Comparison of ENCODE assay signal across 14 cellular contexts in genomic region chr2:191636235-191636543, GRCh38. TPM values are rescaled to one million over a fixed set of nuclear protein-coding genes. Genes with fewer than 3 reads are reported as not detected.
DNase-seq lines count a peak whose midpoint lies in the region; ATAC-seq, FAIRE-seq and TF ChIP-seq lines count a peak whose summit lies in the region.
"Had no signal": no experiment of that assay in that cellular context is flagged by ENCODE, and none has a peak within 500 bp of the region (broad histone marks: within the 10 kb centered on the region; RNA-seq: fewer than 3 reads in every experiment).

No MANE protein-coding gene starts in this region.

- peaks cover 0 to 3% of the 10 kb centered on the region in 2 donors for H3K27me3 Mint-ChIP-seq in natural killer cell treated with Interleukin-12 subunit alpha and Interleukin-12 subunit beta and Interleukin-15 and Interleukin-18, amount 100 ng/mL, for 72 hours
- H3K27me3 Mint-ChIP-seq in natural killer cell (ENCODE audit: low read depth in 2 of 2): no peaks in the 10 kb centered on the region
- H3K27me3 Mint-ChIP-seq: CD4-positive, alpha-beta T cell; naive B cell had no signal

- no peak for FAIRE-seq in urothelium cell line (lab: Jason Lieb, UNC)

- no peak for TF ChIP-seq CTCF in natural killer cell (IDR thresholded peaks at IDR 0.05)
- no peak for TF ChIP-seq CTCF in fibroblast of the aortic adventitia (IDR thresholded peaks at IDR 0.05; ENCODE audit: insufficient read depth, low read length)

- H3K27ac Mint-ChIP-seq in natural killer cell treated with Interleukin-12 subunit alpha and Interleukin-12 subunit beta and Interleukin-15 and Interleukin-18, amount 100 ng/mL, for 72 hours: peak overlapping the region; percentile 78 to 80
- no peak overlapping the region for H3K27ac Mint-ChIP-seq in natural killer cell
- H3K27ac Mint-ChIP-seq: activated CD8-positive, alpha-beta memory T cell treated with anti-CD3 and anti-CD28 coated beads, Interleukin-2, amount 10 ng/mL, durations not matched to agents 7 days and 5 days; naive B cell had no signal

- H3K4me3 Mint-ChIP-seq in natural killer cell treated with Interleukin-12 subunit alpha and Interleukin-12 subunit beta and Interleukin-15 and Interleukin-18, amount 100 ng/mL, for 72 hours: no peak overlapping the region
- H3K4me3 Mint-ChIP-seq in natural killer cell: no peak overlapping the region
- H3K4me3 Mint-ChIP-seq: activated CD8-positive, alpha-beta memory T cell treated with anti-CD3 and anti-CD28 coated beads, Interleukin-2, amount 10 ng/mL, durations not matched to agents 7 days and 5 days; CD4-positive, alpha-beta T cell; naive B cell had no signal

- intact Hi-C loops in natural killer cell (cut with micrococcal nuclease): no loop called here

- no peaks in the 10 kb centered on the region for H3K9me3 Mint-ChIP-seq in natural killer cell treated with Interleukin-12 subunit alpha and Interleukin-12 subunit beta and Interleukin-15 and Interleukin-18, amount 100 ng/mL, for 72 hours
- H3K9me3 Mint-ChIP-seq in natural killer cell: no peaks in the 10 kb centered on the region
- H3K9me3 Mint-ChIP-seq: CD4-positive, alpha-beta T cell; naive B cell had no signal

- DNase-seq in natural killer cell treated with Interleukin-12 subunit alpha and Interleukin-12 subunit beta and Interleukin-15 and Interleukin-18, amount 100 ng/mL, for 72 hours (ENCODE audit: low spot score): no peak
- DNase-seq in natural killer cell (no peak), fibroblast of the aortic adventitia (ENCODE audit: low read depth) (peak; percentile 88), urothelium cell line (ENCODE audit: low spot score) (peak; percentile 63), NCI-H2107 (lab: John Stamatoyannopoulos, UW) (no peak), GF-D8 (lab: John Stamatoyannopoulos, UW) (no peak), HPDE6-E6E7 (ENCODE audit: extremely low spot score) (no peak)
- DNase-seq: activated CD8-positive, alpha-beta memory T cell treated with anti-CD3 and anti-CD28 coated beads, Interleukin-2, amount 10 ng/mL, durations not matched to agents 7 days and 5 days; CD4-positive, alpha-beta T cell; hypothalamus; naive B cell; NCI-H2227 treated with DMSO at 0.1 percent for 48 hours had no signal

- H3K4me3 ChIP-seq in fibroblast of the aortic adventitia (ENCODE audit: low read depth, low read length): no peak overlapping the region
- H3K4me3 ChIP-seq: coronary artery had no signal

- no peak for ATAC-seq in natural killer cell treated with Interleukin-12 subunit alpha and Interleukin-12 subunit beta and Interleukin-15 and Interleukin-18, amount 100 ng/mL, for 72 hours
- ATAC-seq in natural killer cell (no peak), SK-N-SH treated with all-trans-retinoic acid at 6 μM for 48 hours (peak; percentile 82)
- ATAC-seq: activated CD8-positive, alpha-beta memory T cell treated with anti-CD3 and anti-CD28 coated beads, Interleukin-2, amount 10 ng/mL, durations not matched to agents 7 days and 5 days had no signal

- no peaks in the 10 kb centered on the region for H3K36me3 Mint-ChIP-seq in natural killer cell treated with Interleukin-12 subunit alpha and Interleukin-12 subunit beta and Interleukin-15 and Interleukin-18, amount 100 ng/mL, for 72 hours
- no peaks in the 10 kb centered on the region for H3K36me3 Mint-ChIP-seq in natural killer cell
- H3K36me3 Mint-ChIP-seq: naive B cell had no signal

- peaks cover 41 to 46% of the 10 kb centered on the region in 2 donors for H3K4me1 Mint-ChIP-seq in natural killer cell treated with Interleukin-12 subunit alpha and Interleukin-12 subunit beta and Interleukin-15 and Interleukin-18, amount 100 ng/mL, for 72 hours (ENCODE audit: low read depth in 2 of 2)
- peaks cover 26 to 27% of the 10 kb centered on the region in 2 donors for H3K4me1 Mint-ChIP-seq in natural killer cell

TF ChIP-seq in SK-N-SH treated with all-trans-retinoic acid at 6 μM for 48 hours, 23 proteins besides CTCF, POLR2A, EP300 and RAD21:
- TF ChIP-seq PPARA (CRISPR knock-in tag; IDR thresholded peaks at IDR 0.05; ENCODE audit: borderline replicate concordance): no peak
- TF ChIP-seq, protein P1, sequence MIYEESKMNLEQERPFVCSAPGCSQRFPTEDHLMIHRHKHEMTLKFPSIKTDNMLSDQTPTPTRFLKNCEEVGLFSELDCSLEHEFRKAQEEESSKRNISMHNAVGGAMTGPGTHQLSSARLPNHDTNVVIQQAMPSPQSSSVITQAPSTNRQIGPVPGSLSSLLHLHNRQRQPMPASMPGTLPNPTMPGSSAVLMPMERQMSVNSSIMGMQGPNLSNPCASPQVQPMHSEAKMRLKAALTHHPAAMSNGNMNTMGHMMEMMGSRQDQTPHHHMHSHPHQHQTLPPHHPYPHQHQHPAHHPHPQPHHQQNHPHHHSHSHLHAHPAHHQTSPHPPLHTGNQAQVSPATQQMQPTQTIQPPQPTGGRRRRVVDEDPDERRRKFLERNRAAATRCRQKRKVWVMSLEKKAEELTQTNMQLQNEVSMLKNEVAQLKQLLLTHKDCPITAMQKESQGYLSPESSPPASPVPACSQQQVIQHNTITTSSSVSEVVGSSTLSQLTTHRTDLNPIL (CRISPR knock-in tag; IDR thresholded peaks at IDR 0.05; ENCODE audit: low read depth): no peak

RNA-seq across cellular contexts. Expression of gene NABP1, which starts 41.7 kb away (rescaled TPM):
- total RNA-seq in natural killer cell treated with Interleukin-12 subunit alpha and Interleukin-12 subunit beta and Interleukin-15 and Interleukin-18, amount 100 ng/mL, for 72 hours: 100 to 1,000 TPM; 125 to 138 TPM
- total RNA-seq in natural killer cell (10 to 100 TPM; 44.5 to 52.2 (median 45.7) TPM), fibroblast of the aortic adventitia (ENCODE audit: low replicate concordance) (74.7 and 136 TPM in 2 replicates)

Comparison
In these comparisons a context has a peak if more than half of its experiments do, and no peak if none do; other contexts are left out.
1. H3K27ac Mint-ChIP-seq: peak in natural killer cell treated with Interleukin-12 subunit alpha and Interleukin-12 subunit beta and Interleukin-15 and Interleukin-18, amount 100 ng/mL, for 72 hours (2 of 2); none in natural killer cell (0 of 2).
2. DNase-seq: peak in fibroblast of the aortic adventitia (single experiment) and urothelium cell line (single experiment); none in natural killer cell treated with Interleukin-12 subunit alpha and Interleukin-12 subunit beta and Interleukin-15 and Interleukin-18, amount 100 ng/mL, for 72 hours (single experiment), natural killer cell (single experiment), NCI-H2107 (single experiment), GF-D8 (single experiment) and HPDE6-E6E7 (single experiment).